ENCODE assay signal across 24 cellular contexts in genomic region chr2:197450485-197450884, GRCh38.
"Had no signal": no experiment of that assay in that cellular context is flagged by ENCODE, and none has a peak within 500 bp of the region (broad histone marks: within the 10 kb centered on the region; RNA-seq: fewer than 3 reads in every experiment).

No MANE protein-coding gene starts in this region.

- H3K4me2 ChIP-seq: hepatocyte had no signal

- H3K36me3 ChIP-seq: right atrium auricular region, suprapubic skin had no signal

- H3K27ac Mint-ChIP-seq: activated CD4-positive, alpha-beta T cell treated with anti-CD3 and anti-CD28 coated beads, Interleukin-2, amount 10 ng/mL, durations not matched to agents 7 days and 5 days; activated CD8-positive, alpha-beta T cell treated with anti-CD3 and anti-CD28 coated beads, Interleukin-2, amount 10 ng/mL, durations not matched to agents 7 days and 5 days; activated naive CD4-positive, alpha-beta T cell treated with anti-CD3 and anti-CD28 coated beads, Interleukin-2, amount 10 ng/mL, durations not matched to agents 7 days and 5 days; activated naive CD8-positive, alpha-beta T cell treated with anti-CD3 and anti-CD28 coated beads, Interleukin-2, amount 50 U/mL, for 24 hours; activated T-cell treated with anti-CD3 and anti-CD28 coated beads, Interleukin-2, amount 50 U/mL, for 24 hours; memory B cell; progenitor cell of endocrine pancreas; stimulated activated naive CD8-positive, alpha-beta T cell treated with anti-CD3 and anti-CD28 coated beads, Interleukin-15, amount 100 ng/mL, for 72 hours had no signal

- H2AFZ ChIP-seq: hepatocyte had no signal

- H3K4me3 ChIP-seq: dorsolateral prefrontal cortex, hepatocyte, right atrium auricular region, suprapubic skin had no signal

- H3K9me3 ChIP-seq: right atrium auricular region, suprapubic skin had no signal

- H3K27ac ChIP-seq: dorsolateral prefrontal cortex, foreskin keratinocyte, hepatocyte, skin epidermis, suprapubic skin had no signal

- H3K36me3 Mint-ChIP-seq: brain, memory B cell had no signal

- DNase-seq: activated CD4-positive, alpha-beta T cell treated with anti-CD3 and anti-CD28 coated beads, Interleukin-2, amount 10 ng/mL, durations not matched to agents 7 days and 5 days; activated CD8-positive, alpha-beta T cell treated with anti-CD3 and anti-CD28 coated beads, Interleukin-2, amount 10 ng/mL, durations not matched to agents 7 days and 5 days; activated effector memory CD4-positive, alpha-beta T cell treated with Interleukin-2 at 50 U/mL for 16 hours; activated naive CD4-positive, alpha-beta T cell treated with anti-CD3 and anti-CD28 coated beads, Interleukin-2, amount 10 ng/mL, durations not matched to agents 7 days and 5 days; activated naive CD8-positive, alpha-beta T cell treated with anti-CD3 and anti-CD28 coated beads, Interleukin-2, amount 50 U/mL, for 24 hours; activated T-cell treated with anti-CD3 and anti-CD28 coated beads, Interleukin-2, amount 50 U/mL, for 24 hours; anterior cingulate cortex; caudate nucleus; dorsolateral prefrontal cortex; foreskin keratinocyte; left colon; stimulated activated CD4-positive, alpha-beta T cell treated with anti-CD3 and anti-CD28 coated beads, Interleukin-4, amount 100 ng/mL, for 1 hour; stimulated activated naive CD8-positive, alpha-beta T cell treated with anti-CD3 and anti-CD28 coated beads, Interleukin-15, amount 100 ng/mL, for 72 hours; T-helper 9 cell had no signal

- H3K4me3 Mint-ChIP-seq: activated CD4-positive, alpha-beta T cell treated with anti-CD3 and anti-CD28 coated beads, Interleukin-2, amount 10 ng/mL, durations not matched to agents 7 days and 5 days; activated CD8-positive, alpha-beta T cell treated with anti-CD3 and anti-CD28 coated beads, Interleukin-2, amount 10 ng/mL, durations not matched to agents 7 days and 5 days; activated naive CD4-positive, alpha-beta T cell treated with anti-CD3 and anti-CD28 coated beads, Interleukin-2, amount 10 ng/mL, durations not matched to agents 7 days and 5 days; activated naive CD8-positive, alpha-beta T cell treated with anti-CD3 and anti-CD28 coated beads, Interleukin-2, amount 50 U/mL, for 24 hours; activated T-cell treated with anti-CD3 and anti-CD28 coated beads, Interleukin-2, amount 50 U/mL, for 24 hours; memory B cell; stimulated activated naive CD8-positive, alpha-beta T cell treated with anti-CD3 and anti-CD28 coated beads, Interleukin-15, amount 100 ng/mL, for 72 hours had no signal

- ATAC-seq: activated CD4-positive, CD25-positive, alpha-beta regulatory T cell treated with anti-CD3 and anti-CD28 coated beads, Interleukin-2, amount 50 U/mL, for 24 hours; activated CD8-positive, alpha-beta T cell treated with anti-CD3 and anti-CD28 coated beads, Interleukin-2, amount 10 ng/mL, durations not matched to agents 7 days and 5 days; activated naive CD8-positive, alpha-beta T cell treated with anti-CD3 and anti-CD28 coated beads, Interleukin-2, amount 50 U/mL, for 24 hours; foreskin keratinocyte; left colon; stimulated activated naive CD8-positive, alpha-beta T cell treated with anti-CD3 and anti-CD28 coated beads, Interleukin-15, amount 100 ng/mL, for 72 hours had no signal

- H3K27me3 ChIP-seq: dorsolateral prefrontal cortex, foreskin keratinocyte, hepatocyte, right atrium auricular region, suprapubic skin had no signal

- H3K9me3 Mint-ChIP-seq: activated CD4-positive, alpha-beta T cell treated with anti-CD3 and anti-CD28 coated beads, Interleukin-2, amount 10 ng/mL, durations not matched to agents 7 days and 5 days; activated naive CD4-positive, alpha-beta T cell treated with anti-CD3 and anti-CD28 coated beads, Interleukin-2, amount 10 ng/mL, durations not matched to agents 7 days and 5 days; activated naive CD8-positive, alpha-beta T cell treated with anti-CD3 and anti-CD28 coated beads, Interleukin-2, amount 50 U/mL, for 24 hours; activated T-cell treated with anti-CD3 and anti-CD28 coated beads, Interleukin-2, amount 50 U/mL, for 24 hours; brain; memory B cell; neural crest cell; stimulated activated naive CD8-positive, alpha-beta T cell treated with anti-CD3 and anti-CD28 coated beads, Interleukin-15, amount 100 ng/mL, for 72 hours had no signal

- FAIRE-seq: islet of Langerhans had no signal

- H3K27me3 Mint-ChIP-seq: activated CD4-positive, alpha-beta T cell treated with anti-CD3 and anti-CD28 coated beads, Interleukin-2, amount 10 ng/mL, durations not matched to agents 7 days and 5 days; activated T-cell treated with anti-CD3 and anti-CD28 coated beads, Interleukin-2, amount 50 U/mL, for 24 hours; memory B cell; progenitor cell of endocrine pancreas; stimulated activated naive CD8-positive, alpha-beta T cell treated with anti-CD3 and anti-CD28 coated beads, Interleukin-15, amount 100 ng/mL, for 72 hours had no signal
